In the genomic region with DNA sequence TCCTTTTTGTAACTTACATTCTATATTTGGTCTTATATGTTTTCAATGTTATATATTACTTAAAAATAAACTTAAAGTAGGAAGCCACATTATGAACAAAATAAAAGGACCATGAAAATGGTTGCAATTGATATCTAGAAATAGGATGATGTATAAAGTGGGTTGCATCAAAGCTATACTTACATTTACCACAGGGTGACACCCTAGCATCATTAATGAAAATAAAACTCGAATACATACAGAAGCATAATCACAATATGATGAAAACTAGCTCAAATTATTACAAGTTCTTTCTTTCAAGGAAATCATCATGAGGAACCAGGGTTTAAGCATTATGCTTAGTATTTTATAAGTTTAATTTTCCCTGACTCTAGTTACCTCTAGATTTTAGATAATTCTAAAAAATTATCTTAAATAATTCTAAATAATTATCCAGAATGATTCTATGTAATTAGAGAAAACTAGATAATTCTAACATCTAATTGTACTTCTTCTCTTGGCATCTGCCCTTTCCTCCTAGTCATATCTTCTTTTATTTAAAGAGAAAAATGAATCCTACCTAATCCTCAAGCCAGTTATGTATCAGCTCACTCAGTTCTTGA, we compare ENCODE assay signal across 1 cellular context.
TF ChIP-seq lines count a peak whose summit lies in the region.

No MANE protein-coding gene starts in this region.

TF ChIP-seq in IMR-90, 13 proteins besides CTCF, POLR2A, EP300 and RAD21:
- TF ChIP-seq RFX5 (IDR thresholded peaks at IDR 0.05; ENCODE audit: low read depth, low read length) (no peak), MXI1 (IDR thresholded peaks at IDR 0.05; ENCODE audit: borderline replicate concordance, low read depth, low read length) (no peak), FOS (IDR thresholded peaks at IDR 0.05; ENCODE audit: low read depth, low read length) (no peak), SMC3 (IDR thresholded peaks at IDR 0.05; ENCODE audit: low read depth, low read length) (peak; percentile 88), BHLHE40 (IDR thresholded peaks at IDR 0.05; ENCODE audit: low read depth, low read length) (no peak), CEBPB (IDR thresholded peaks at IDR 0.05; ENCODE audit: low read depth, low read length) (peak; percentile 19; the same call in 1 of the 2 replicates)
